9 cellular contexts compared by ENCODE assay signal in the genomic region with DNA sequence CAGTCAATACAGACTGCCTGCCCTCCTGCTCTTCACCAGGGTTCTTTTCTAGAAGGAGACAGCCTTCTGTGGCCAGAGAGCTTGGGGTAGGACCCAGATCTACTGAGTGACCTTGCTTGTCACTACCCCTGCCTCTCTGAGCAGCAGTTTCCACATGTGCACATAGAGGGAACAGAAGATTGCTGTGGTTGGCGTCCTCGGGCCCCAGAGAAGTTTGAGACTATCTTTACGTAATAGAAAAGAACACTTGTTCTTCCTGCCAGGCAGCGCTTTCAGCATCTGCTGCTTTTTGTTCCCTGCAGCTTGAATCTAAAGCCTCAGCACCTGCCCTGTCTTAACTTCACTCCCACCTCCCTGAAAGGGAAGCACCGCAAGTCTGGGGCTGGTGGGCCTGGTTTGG. TPM values are rescaled to one million over a fixed set of nuclear protein-coding genes. Genes with fewer than 3 reads are reported as not detected.
DNase-seq lines count a peak whose midpoint lies in the region; ATAC-seq lines count a peak whose summit lies in the region.
"Had no signal": no experiment of that assay in that cellular context is flagged by ENCODE, and none has a peak within 500 bp of the region (broad histone marks: within the 10 kb centered on the region; RNA-seq: fewer than 3 reads in every experiment).

No MANE protein-coding gene starts in this region.

- peak overlapping the region; percentile 30 to 84 for H3K27ac ChIP-seq in esophagus (ENCODE audit: low read depth in 2 of 2, low read length in 1 of 2)
- H3K27ac ChIP-seq in substantia nigra (ENCODE audit: low read depth, low read length, poor library complexity, severe bottlenecking) = peak overlapping the region; percentile 23

- peaks cover 37% of the 10 kb centered on the region for H3K4me1 Mint-ChIP-seq in activated naive CD4-positive, alpha-beta T cell treated with anti-CD3 and anti-CD28 coated beads for 36 hours (ENCODE audit: low read depth)

- no peaks in the 10 kb centered on the region for H3K27me3 Mint-ChIP-seq in activated naive CD4-positive, alpha-beta T cell treated with anti-CD3 and anti-CD28 coated beads for 36 hours (ENCODE audit: low read depth)

- 75 to 85% methylated on average over 5 of the region's 5 CpGs for WGBS in esophagus, 2 donors

- DNase-seq in activated naive CD4-positive, alpha-beta T cell treated with anti-CD3 and anti-CD28 coated beads for 36 hours = no peak
- DNase-seq in activated naive CD4-positive, alpha-beta T cell treated with anti-CD3 and anti-CD28 coated beads, Interleukin-2, amount 50 U/mL, for 16 hours = no peak
- DNase-seq in SKM-1 (lab: John Stamatoyannopoulos, UW; ENCODE audit: unreplicated experiment) = peak; percentile 52
- no peak for DNase-seq in substantia nigra (lab: John Stamatoyannopoulos, UW)
- no peak for DNase-seq in dedifferentiated amniotic fluid mesenchymal stem cell (ENCODE audit: extremely low spot score)
- DNase-seq: cerebellar nuclear complex had no signal

- H3K27ac Mint-ChIP-seq in activated naive CD4-positive, alpha-beta T cell treated with anti-CD3 and anti-CD28 coated beads for 36 hours = peak overlapping the region; percentile 98

- no peak overlapping the region for H3K4me3 ChIP-seq in esophagus (ENCODE audit: low read depth in 1 of 2, low read length in 2 of 2)

- ATAC-seq in GM21515 (IDR thresholded peaks at IDR 0.05; ENCODE audit: unreplicated experiment) (no peak), HG03135 (IDR thresholded peaks at IDR 0.05; ENCODE audit: unreplicated experiment) (no peak)

- H3K36me3 ChIP-seq in esophagus (ENCODE audit: control insufficient read depth in 2 of 2, insufficient read depth in 2 of 2, low read length in 1 of 2) = peaks cover 0 to 10% of the 10 kb centered on the region in 2 donors

- peak overlapping the region; percentile 27 for H3K4me3 Mint-ChIP-seq in activated naive CD4-positive, alpha-beta T cell treated with anti-CD3 and anti-CD28 coated beads for 36 hours

- no peaks in the 10 kb centered on the region for H3K27me3 ChIP-seq in esophagus (ENCODE audit: control insufficient read depth in 1 of 2, insufficient read depth in 2 of 2, low read length in 2 of 2)

- H3K36me3 Mint-ChIP-seq in activated naive CD4-positive, alpha-beta T cell treated with anti-CD3 and anti-CD28 coated beads for 36 hours (ENCODE audit: low read depth) = peaks cover 22% of the 10 kb centered on the region

- H3K9me3 ChIP-seq in esophagus (ENCODE audit: control insufficient read depth in 2 of 2, insufficient read depth in 1 of 2, low read depth in 1 of 2, low read length in 1 of 2) = no peaks in the 10 kb centered on the region

- intact Hi-C loops in activated naive CD4-positive, alpha-beta T cell treated with anti-CD3 and anti-CD28 coated beads for 36 hours (cut with micrococcal nuclease) = no loop called here

- H3K9me3 Mint-ChIP-seq in activated naive CD4-positive, alpha-beta T cell treated with anti-CD3 and anti-CD28 coated beads for 36 hours = no peaks in the 10 kb centered on the region

- CTCF ChIA-PET in activated naive CD4-positive, alpha-beta T cell treated with anti-CD3 and anti-CD28 coated beads for 36 hours (lab: Charles Lee) = interaction anchor here (0.7 to 2.7 kb wide), 3 partner anchors 41 to 66 kb away, joined by 3 to 6 read pairs (median 4); partner anchors contain the start of gene CATSPERZ

- peaks cover 8 to 31% of the 10 kb centered on the region in 2 donors for H3K4me1 ChIP-seq in esophagus (ENCODE audit: control insufficient read depth in 2 of 2, insufficient read depth in 2 of 2, low read length in 1 of 2)

RNA-seq across cellular contexts. Expression of gene FKBP2, which starts 1.9 kb away (rescaled TPM):
- 10 to 100 TPM; 17.2 to 20.0 TPM for total RNA-seq in activated naive CD4-positive, alpha-beta T cell treated with anti-CD3 and anti-CD28 coated beads for 36 hours
- 100 to 1,000 TPM; 119 to 202 TPM for polyA plus RNA-seq in esophagus

RNA-seq across cellular contexts. Expression of gene VEGFB, which starts 4.6 kb away (rescaled TPM):
- 10 to 100 TPM; 64.2 to 74.5 TPM for total RNA-seq in activated naive CD4-positive, alpha-beta T cell treated with anti-CD3 and anti-CD28 coated beads for 36 hours
- polyA plus RNA-seq in esophagus = 10 to 100 TPM; 34.6 to 48.1 TPM

RNA-seq across cellular contexts. Expression of gene PPP1R14B, which starts 7.7 kb away (rescaled TPM):
- 100 to 1,000 TPM; 216 to 227 TPM for total RNA-seq in activated naive CD4-positive, alpha-beta T cell treated with anti-CD3 and anti-CD28 coated beads for 36 hours
- polyA plus RNA-seq in esophagus = 100 to 1,000 TPM; 211 to 349 TPM

RNA-seq across cellular contexts. Expression of gene DNAJC4, which starts 8.7 kb away (rescaled TPM):
- 10 to 100 TPM; 16.9 to 19.3 TPM for total RNA-seq in activated naive CD4-positive, alpha-beta T cell treated with anti-CD3 and anti-CD28 coated beads for 36 hours
- polyA plus RNA-seq in esophagus = 10 to 100 TPM; 31.2 to 53.7 TPM

RNA-seq across cellular contexts. Expression of gene PLCB3, which starts 12.3 kb away (rescaled TPM):
- 1 to 10 TPM; 4.4 to 4.7 TPM for total RNA-seq in activated naive CD4-positive, alpha-beta T cell treated with anti-CD3 and anti-CD28 coated beads for 36 hours
- 10 to 100 TPM; 24.6 to 37.4 TPM for polyA plus RNA-seq in esophagus
